18 cellular contexts compared by ENCODE assay signal in the genomic region with DNA sequence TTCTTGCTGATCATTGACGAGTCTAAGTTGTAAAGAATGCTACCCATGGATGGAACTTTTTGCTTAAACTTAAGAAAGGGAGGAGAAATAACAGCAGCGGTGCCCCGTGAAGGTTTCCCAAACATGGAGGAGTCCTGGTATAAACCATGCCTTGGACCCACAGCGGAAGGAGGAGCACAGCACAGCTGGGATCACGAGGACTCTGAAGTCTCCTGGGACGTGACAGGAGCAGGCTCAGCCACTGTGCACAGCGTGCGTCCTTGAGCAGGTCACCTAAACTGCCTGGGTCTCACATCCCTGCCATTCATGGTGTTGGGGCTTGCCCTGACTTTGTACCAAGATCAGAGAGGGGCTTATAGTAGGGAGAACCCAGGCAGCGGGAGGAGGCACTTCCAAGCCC. TPM values are rescaled to one million over a fixed set of nuclear protein-coding genes. Genes with fewer than 3 reads are reported as not detected.
DNase-seq lines count a peak whose midpoint lies in the region; ATAC-seq and TF ChIP-seq lines count a peak whose summit lies in the region.
"Had no signal": no experiment of that assay in that cellular context is flagged by ENCODE, and none has a peak within 500 bp of the region (broad histone marks: within the 10 kb centered on the region; RNA-seq: fewer than 3 reads in every experiment).

No MANE protein-coding gene starts in this region.

- H3K27me3 ChIP-seq in BLaER1 treated with 17β-estradiol and CSF1 and Interleukin-3, amounts not matched to agents 10 nM and 100 nM = no peaks in the 10 kb centered on the region
- no peaks in the 10 kb centered on the region for H3K27me3 ChIP-seq in HUES64 (ENCODE audit: insufficient read depth, low read length)
- H3K27me3 ChIP-seq: Peyer's patch had no signal

- peaks cover 0 to 26% (median 18%) of the 10 kb centered on the region in 10 experiments; a peak in 14 of 20 replicates for H3K4me1 ChIP-seq in BLaER1 treated with 17β-estradiol and CSF1 and Interleukin-3, amounts not matched to agents 10 nM and 100 nM
- peaks cover 69% of the 10 kb centered on the region for H3K4me1 ChIP-seq in HUES64 (ENCODE audit: insufficient read depth, low read length)
- H3K4me1 ChIP-seq: Peyer's patch had no signal

- no peaks in the 10 kb centered on the region for H3K36me3 ChIP-seq in BLaER1 treated with 17β-estradiol and CSF1 and Interleukin-3, amounts not matched to agents 10 nM and 100 nM
- peaks cover 64% of the 10 kb centered on the region for H3K36me3 ChIP-seq in HUES64 (ENCODE audit: insufficient read depth, low read length)
- H3K36me3 ChIP-seq: Peyer's patch had no signal

- no peaks in the 10 kb centered on the region for H3K9me3 Mint-ChIP-seq in chondrocyte (ENCODE audit: low read depth)
- H3K9me3 Mint-ChIP-seq in mesothelial cell of epicardium = no peaks in the 10 kb centered on the region
- H3K9me3 Mint-ChIP-seq: CD4-positive, alpha-beta T cell had no signal

- TF ChIP-seq CTCF in chondrocyte (IDR thresholded peaks at IDR 0.05) (no peak), mesothelial cell of epicardium (IDR thresholded peaks at IDR 0.05; ENCODE audit: unreplicated experiment) (no peak)

- no peak for ATAC-seq in GM21423 (IDR thresholded peaks at IDR 0.05; ENCODE audit: unreplicated experiment)
- ATAC-seq in HG02678 (IDR thresholded peaks at IDR 0.05; ENCODE audit: unreplicated experiment) = no peak
- no peak for ATAC-seq in HG03565 (IDR thresholded peaks at IDR 0.05; ENCODE audit: unreplicated experiment)
- ATAC-seq: Right ventricle myocardium inferior had no signal

- H3K4me3 Mint-ChIP-seq in chondrocyte (ENCODE audit: unreplicated experiment) = no peak overlapping the region
- H3K4me3 Mint-ChIP-seq in mesothelial cell of epicardium = no peak overlapping the region
- H3K4me3 Mint-ChIP-seq: CD4-positive, alpha-beta T cell had no signal

- H3K4me3 ChIP-seq in BLaER1 treated with 17β-estradiol and CSF1 and Interleukin-3, amounts not matched to agents 10 nM and 100 nM = no peak overlapping the region
- H3K4me3 ChIP-seq in HUES64 (ENCODE audit: low read length) = no peak overlapping the region
- H3K4me3 ChIP-seq: Peyer's patch had no signal

- H3K27ac Mint-ChIP-seq in chondrocyte (ENCODE audit: unreplicated experiment) = no peak overlapping the region
- peak overlapping the region; percentile 15 for H3K27ac Mint-ChIP-seq in mesothelial cell of epicardium
- H3K27ac Mint-ChIP-seq: CD4-positive, alpha-beta T cell had no signal

- H3K36me3 Mint-ChIP-seq in chondrocyte (ENCODE audit: low read depth) (no peaks in the 10 kb centered on the region), mesothelial cell of epicardium (no peaks in the 10 kb centered on the region)

- H3K4me1 Mint-ChIP-seq in chondrocyte (ENCODE audit: low read depth) (no peaks in the 10 kb centered on the region), mesothelial cell of epicardium (peaks cover 38% of the 10 kb centered on the region)

- H4K20me1 ChIP-seq in BLaER1 treated with 17β-estradiol and CSF1 and Interleukin-3, amounts not matched to agents 10 nM and 100 nM = peaks cover 0 to 5% (median 0%) of the 10 kb centered on the region in 11 experiments; a peak in 2 of 22 replicates

- H3K27me3 Mint-ChIP-seq in chondrocyte (ENCODE audit: low read depth) (peaks cover 44% of the 10 kb centered on the region), mesothelial cell of epicardium (ENCODE audit: low read depth) (peaks cover 3% of the 10 kb centered on the region)

- H3K4me2 ChIP-seq in BLaER1 treated with 17β-estradiol and CSF1 and Interleukin-3, amounts not matched to agents 10 nM and 100 nM = peak overlapping the region in 8 of 11 experiments; percentile 25 to 69 (median 48); a peak in 14 of 22 replicates

- H3K27ac ChIP-seq in BLaER1 treated with 17β-estradiol and CSF1 and Interleukin-3, amounts not matched to agents 10 nM and 100 nM = no peak overlapping the region
- peak overlapping the region; percentile 67; the same call in 1 of the 2 replicates for H3K27ac ChIP-seq in HUES64 (ENCODE audit: low read depth, low read length)
- H3K27ac ChIP-seq: Peyer's patch had no signal

- no peaks in the 10 kb centered on the region for H3K9me3 ChIP-seq in BLaER1 treated with 17β-estradiol and CSF1 and Interleukin-3, amounts not matched to agents 10 nM and 100 nM (replicated peaks in 1 of 11)
- H3K9me3 ChIP-seq in HUES64 (ENCODE audit: insufficient read depth, low read depth, low read length) = no peaks in the 10 kb centered on the region
- H3K9me3 ChIP-seq: Peyer's patch had no signal

- 83% methylated on average over 9 of the region's 9 CpGs for WGBS in HUES64

- no peak overlapping the region for H3K9ac ChIP-seq in BLaER1 treated with 17β-estradiol and CSF1 and Interleukin-3, amounts not matched to agents 10 nM and 100 nM
- H3K9ac ChIP-seq in HUES64 (ENCODE audit: low read depth, low read length) = no peak overlapping the region; the same call in 1 of the 2 replicates

- DNase-seq in chondrocyte (ENCODE audit: low spot score) = peak; percentile 50
- DNase-seq in mesothelial cell of epicardium (ENCODE audit: low spot score in 2 of 2, unreplicated experiment in 2 of 2) = no peak
- DNase-seq in C1 segment of cervical spinal cord (lab: John Stamatoyannopoulos, UW) = no peak
- DNase-seq: Calu3; CD4-positive, alpha-beta T cell; DMS53; NCI-H1417 treated with DMSO at 0.1 percent for 48 hours; NCI-H2029 treated with DMSO at 0.1 percent for 48 hours; NCI-H510A; NCI-H82; Peyer's patch had no signal

RNA-seq across cellular contexts. Expression of gene UNC93A, which starts 56.1 kb away (rescaled TPM):
- polyA plus RNA-seq in HUES64 (2013, experiment 1 of 2) = 0.25 TPM
- polyA plus RNA-seq in HUES64 (2013, experiment 2 of 2) = 0.57 TPM
- total RNA-seq in chondrocyte (not detected in 3 replicates), mesothelial cell of epicardium (not detected in 3 replicates)
- total RNA-seq: A673; Calu3; CD4-positive, alpha-beta T cell; Right ventricle myocardium inferior had no signal
